In the genomic region with DNA sequence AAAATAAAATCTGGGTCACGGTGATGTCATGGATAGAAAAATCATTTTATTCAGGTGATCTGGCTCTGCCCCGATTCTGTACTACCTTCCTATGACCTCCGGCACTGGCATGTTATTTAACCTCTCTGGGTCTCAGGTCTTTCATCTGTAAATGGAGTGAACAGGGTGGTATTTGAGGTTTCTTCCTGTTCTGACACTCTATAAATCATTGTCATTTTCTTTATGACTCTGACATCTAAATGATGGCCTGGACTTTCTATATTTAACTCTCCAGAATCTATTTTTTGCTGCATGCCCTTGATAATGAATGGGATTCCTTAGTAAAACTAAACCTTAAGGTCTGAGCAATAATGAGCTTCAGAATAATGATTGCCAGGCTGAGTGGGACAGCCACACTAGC, we compare ENCODE assay signal across 17 cellular contexts.
DNase-seq lines count a peak whose midpoint lies in the region; ATAC-seq lines count a peak whose summit lies in the region.
"Had no signal": no experiment of that assay in that cellular context is flagged by ENCODE, and none has a peak within 500 bp of the region (broad histone marks: within the 10 kb centered on the region; RNA-seq: fewer than 3 reads in every experiment).

No MANE protein-coding gene starts in this region.

- DNase-seq in NCI-H1417 (lab: John Stamatoyannopoulos, UW) (peak in 2 of 3 experiments; percentile 17 to 70), NCI-H2227 treated with DMSO at 0.1 percent for 48 hours (lab: John Stamatoyannopoulos, UW) (peak; percentile 53), putamen (ENCODE audit: low spot score) (peak; percentile 14), NCI-H128 (lab: John Stamatoyannopoulos, UW; ENCODE audit: unreplicated experiment) (no peak)
- DNase-seq in activated T-cell treated with anti-CD3 and anti-CD28 coated beads, Interleukin-2, amount 50 U/mL, for 24 hours: no peak
- DNase-seq: CD4-positive, CD25-positive, alpha-beta regulatory T cell; CD8-positive, alpha-beta T cell; DMS 273 treated with DMSO at 0.1 percent for 48 hours; DMS79; EL; GDM1; GOT3; HFFc6 had no signal

- H3K4me3 Mint-ChIP-seq in activated T-cell treated with anti-CD3 and anti-CD28 coated beads, Interleukin-2, amount 50 U/mL, for 24 hours: no peak overlapping the region
- H3K4me3 Mint-ChIP-seq: B cell; CD4-positive, CD25-positive, alpha-beta regulatory T cell; CD8-positive, alpha-beta T cell; HFFc6 had no signal

- H3K4me1 Mint-ChIP-seq in activated T-cell treated with anti-CD3 and anti-CD28 coated beads, Interleukin-2, amount 50 U/mL, for 24 hours (ENCODE audit: low read depth): peaks cover 1% of the 10 kb centered on the region
- H3K4me1 Mint-ChIP-seq: B cell had no signal

- no peaks in the 10 kb centered on the region for H3K36me3 Mint-ChIP-seq in activated T-cell treated with anti-CD3 and anti-CD28 coated beads, Interleukin-2, amount 50 U/mL, for 24 hours (ENCODE audit: low read depth)
- H3K36me3 Mint-ChIP-seq: CD4-positive, CD25-positive, alpha-beta regulatory T cell; CD8-positive, alpha-beta T cell had no signal

- peak; percentile 44 for ATAC-seq in GM18870 (IDR thresholded peaks at IDR 0.05; ENCODE audit: unreplicated experiment)
- ATAC-seq in GM19397 (IDR thresholded peaks at IDR 0.05; ENCODE audit: unreplicated experiment): no peak
- no peak for ATAC-seq in GM18868 (IDR thresholded peaks at IDR 0.05; ENCODE audit: unreplicated experiment)
- ATAC-seq: CD8-positive, alpha-beta T cell had no signal

- H3K27me3 Mint-ChIP-seq in activated T-cell treated with anti-CD3 and anti-CD28 coated beads, Interleukin-2, amount 50 U/mL, for 24 hours: peaks cover 25% of the 10 kb centered on the region
- H3K27me3 Mint-ChIP-seq: B cell; CD4-positive, CD25-positive, alpha-beta regulatory T cell had no signal

- H3K27ac Mint-ChIP-seq in activated T-cell treated with anti-CD3 and anti-CD28 coated beads, Interleukin-2, amount 50 U/mL, for 24 hours: no peak overlapping the region
- H3K27ac Mint-ChIP-seq: B cell; CD4-positive, CD25-positive, alpha-beta regulatory T cell; CD8-positive, alpha-beta T cell; HFFc6 had no signal

- no peaks in the 10 kb centered on the region for H3K9me3 Mint-ChIP-seq in activated T-cell treated with anti-CD3 and anti-CD28 coated beads, Interleukin-2, amount 50 U/mL, for 24 hours
- H3K9me3 Mint-ChIP-seq: CD4-positive, CD25-positive, alpha-beta regulatory T cell; CD8-positive, alpha-beta T cell had no signal

Comparison
In these comparisons a context has a peak if more than half of its experiments do, and no peak if none do; other contexts are left out.
1. DNase-seq: peak in NCI-H1417 (2 of 3), NCI-H2227 treated with DMSO at 0.1 percent for 48 hours (single experiment) and putamen (single experiment); none in activated T-cell treated with anti-CD3 and anti-CD28 coated beads, Interleukin-2, amount 50 U/mL, for 24 hours (single experiment) and NCI-H128 (single experiment).